In genomic region chr13:38888309-38888708, GRCh38 we compare ENCODE assay signal across 17 cellular contexts.
DNase-seq lines count a peak whose midpoint lies in the region; ATAC-seq and TF ChIP-seq lines count a peak whose summit lies in the region.
"Had no signal": no experiment of that assay in that cellular context is flagged by ENCODE, and none has a peak within 500 bp of the region (broad histone marks: within the 10 kb centered on the region; RNA-seq: fewer than 3 reads in every experiment).

No MANE protein-coding gene starts in this region.

- H3K23ac ChIP-seq in IMR-90 (ENCODE audit: low read depth, low read length) = no peak overlapping the region

- no peak overlapping the region for H3K18ac ChIP-seq in IMR-90 (ENCODE audit: low read depth, low read length)

- dilution Hi-C loops in IMR-90 (cut with HindIII; ENCODE audit: low sequenced_read_pairs, unreplicated experiment) = no loop called here

- no peak overlapping the region for H4K91ac ChIP-seq in IMR-90 (ENCODE audit: insufficient read depth, low read depth, low read length)

- no peaks in the 10 kb centered on the region for H3K79me1 ChIP-seq in IMR-90 (ENCODE audit: low read depth in 1 of 2, low read length in 2 of 2)

- no peak overlapping the region for H2BK120ac ChIP-seq in IMR-90 (ENCODE audit: low read depth, low read length)

- no peaks in the 10 kb centered on the region for H4K20me1 ChIP-seq in IMR-90 (ENCODE audit: insufficient read depth, low read length)

- no peak overlapping the region for H3K14ac ChIP-seq in IMR-90 (replicated peaks; ENCODE audit: low read depth, low read length)

- BruUV-seq in IMR-90 (replicated peaks; lab: Mats Ljungman, UMichigan) = no TSS peak

- no peaks in the 10 kb centered on the region for H3K36me3 ChIP-seq in IMR-90 (ENCODE audit: control insufficient read depth, insufficient read depth, low read length)

- no peak overlapping the region for H2AK9ac ChIP-seq in IMR-90 (replicated peaks; ENCODE audit: low read depth, low read length, poor library complexity)

- no peak for TF ChIP-seq RAD21 in IMR-90 (IDR thresholded peaks at IDR 0.05; ENCODE audit: low read length)

- POLR2A ChIA-PET in IMR-90 (lab: Charles Lee; ENCODE audit: unreplicated experiment) = no interaction called here

- no peaks in the 10 kb centered on the region for H3K9me1 ChIP-seq in IMR-90 (ENCODE audit: insufficient read depth, low read length)

- no peak overlapping the region for H3K56ac ChIP-seq in IMR-90 (ENCODE audit: extremely low read depth, insufficient read depth, low read length)

- H3K4ac ChIP-seq in IMR-90 (ENCODE audit: low read depth, low read length) = no peak overlapping the region

- H3K9me3 ChIP-seq in IMR-90 (ENCODE audit: control insufficient read depth, insufficient read depth, low read length) = no peaks in the 10 kb centered on the region
- H3K9me3 ChIP-seq: body of pancreas had no signal

- H4K8ac ChIP-seq in IMR-90 (ENCODE audit: low read depth in 2 of 2, low read length in 2 of 2) = no peak overlapping the region

- peak overlapping the region; percentile 35 for H3K27ac Mint-ChIP-seq in nephron progenitor cell
- no peak overlapping the region for H3K27ac Mint-ChIP-seq in natural killer cell treated with Interleukin-12 subunit alpha and Interleukin-12 subunit beta and Interleukin-15 and Interleukin-18, amount 100 ng/mL, for 72 hours
- H3K27ac Mint-ChIP-seq: activated T-cell treated with anti-CD3 and anti-CD28 coated beads, Interleukin-2, amount 50 U/mL, for 24 hours; natural killer cell had no signal

- H3K9ac ChIP-seq in IMR-90 (ENCODE audit: low read depth, low read length) = no peak overlapping the region

- TF ChIP-seq CTCF in IMR-90 (conservative IDR thresholded peaks at IDR 0.05; ENCODE audit: low read depth, low read length) (no peak), choroid plexus epithelial cell (conservative IDR thresholded peaks at IDR 0.05; ENCODE audit: low read depth, low read length) (no peak), nephron progenitor cell (IDR thresholded peaks at IDR 0.05) (no peak)

- H2BK5ac ChIP-seq in IMR-90 (ENCODE audit: low read depth, low read length, poor library complexity, severe bottlenecking) = no peak overlapping the region

- H3K4me2 ChIP-seq in IMR-90 (ENCODE audit: low read depth, low read length) = no peak overlapping the region

- H2AK5ac ChIP-seq in IMR-90 (ENCODE audit: low read depth, low read length) = no peak overlapping the region

- peaks cover 5% of the 10 kb centered on the region for H3K27me3 Mint-ChIP-seq in nephron progenitor cell (ENCODE audit: low read depth, poor library complexity)
- H3K27me3 Mint-ChIP-seq in natural killer cell treated with Interleukin-12 subunit alpha and Interleukin-12 subunit beta and Interleukin-15 and Interleukin-18, amount 100 ng/mL, for 72 hours = no peaks in the 10 kb centered on the region

- TF ChIP-seq POLR2A in IMR-90 (IDR thresholded peaks at IDR 0.05; ENCODE audit: low read depth, low read length) = no peak

- H3K4me1 Mint-ChIP-seq in nephron progenitor cell = peaks cover 7% of the 10 kb centered on the region
- no peaks in the 10 kb centered on the region for H3K4me1 Mint-ChIP-seq in natural killer cell treated with Interleukin-12 subunit alpha and Interleukin-12 subunit beta and Interleukin-15 and Interleukin-18, amount 100 ng/mL, for 72 hours (ENCODE audit: low read depth in 2 of 2)
- H3K4me1 Mint-ChIP-seq: CD14-positive monocyte, natural killer cell had no signal

- H3K27me3 ChIP-seq in IMR-90 (ENCODE audit: control insufficient read depth, insufficient read depth, low read length) = no peaks in the 10 kb centered on the region
- H3K27me3 ChIP-seq: body of pancreas had no signal

- DNase-seq in GM04504 (ENCODE audit: low read depth) (peak; percentile 10), IMR-90 (peak; percentile 31), choroid plexus epithelial cell (ENCODE audit: low read depth) (peak; percentile 52), nephron progenitor cell (no peak), DMS114 treated with DMSO at 0.1 percent for 48 hours (lab: John Stamatoyannopoulos, UW; ENCODE audit: unreplicated experiment) (no peak)
- DNase-seq in natural killer cell treated with Interleukin-12 subunit alpha and Interleukin-12 subunit beta and Interleukin-15 and Interleukin-18, amount 100 ng/mL, for 72 hours (ENCODE audit: low spot score) = no peak
- DNase-seq: activated T-cell treated with anti-CD3 and anti-CD28 coated beads, Interleukin-2, amount 50 U/mL, for 24 hours; body of pancreas; effector CD8-positive, alpha-beta T cell; glutamatergic neuron; natural killer cell; NCI-H2227 treated with DMSO at 0.1 percent for 48 hours; right cardiac atrium; SW 1271 had no signal

- H3K27ac ChIP-seq in IMR-90 (ENCODE audit: insufficient read depth, low read length) = no peak overlapping the region
- H3K27ac ChIP-seq: body of pancreas had no signal

- H2BK15ac ChIP-seq in IMR-90 (ENCODE audit: low read depth, low read length) = no peak overlapping the region

- no peak overlapping the region for H3K4me3 Mint-ChIP-seq in nephron progenitor cell
- H3K4me3 Mint-ChIP-seq in natural killer cell treated with Interleukin-12 subunit alpha and Interleukin-12 subunit beta and Interleukin-15 and Interleukin-18, amount 100 ng/mL, for 72 hours = no peak overlapping the region
- H3K4me3 Mint-ChIP-seq: activated T-cell treated with anti-CD3 and anti-CD28 coated beads, Interleukin-2, amount 50 U/mL, for 24 hours; CD14-positive monocyte; natural killer cell had no signal

- in situ Hi-C loops in IMR-90 (cut with MboI; ENCODE audit: low sequenced_read_pairs) = no loop called here

- H2BK20ac ChIP-seq in IMR-90 (ENCODE audit: low read depth, low read length) = no peak overlapping the region

- H2AFZ ChIP-seq in IMR-90 (replicated peaks; ENCODE audit: low read length, poor library complexity) = no peak overlapping the region

- H3K4me1 ChIP-seq in IMR-90 (ENCODE audit: control insufficient read depth, insufficient read depth, low read length) = no peaks in the 10 kb centered on the region
- H3K4me1 ChIP-seq: body of pancreas had no signal

- WGBS in IMR-90 (ENCODE audit: extremely low coverage in 2 of 2, insufficient read length in 1 of 2), 2 experiments = 17% methylated on average over 2 of the region's 4 CpGs; no CpG with 5 or more reads in 1 of the 2 experiments

- H3K36me3 Mint-ChIP-seq in nephron progenitor cell (ENCODE audit: low read depth) = no peaks in the 10 kb centered on the region
- no peaks in the 10 kb centered on the region for H3K36me3 Mint-ChIP-seq in natural killer cell treated with Interleukin-12 subunit alpha and Interleukin-12 subunit beta and Interleukin-15 and Interleukin-18, amount 100 ng/mL, for 72 hours
- H3K36me3 Mint-ChIP-seq: CD14-positive monocyte, natural killer cell had no signal

- no peak overlapping the region for H3K4me3 ChIP-seq in IMR-90 (ENCODE audit: insufficient read depth, low read depth, low read length)
- no peak overlapping the region for H3K4me3 ChIP-seq in choroid plexus epithelial cell (ENCODE audit: low read depth, low read length)
- H3K4me3 ChIP-seq: body of pancreas had no signal

- intact Hi-C loops in IMR-90 (cut with micrococcal nuclease) = no loop called here

- no peak for ATAC-seq in IMR-90 (ENCODE audit: low read depth)
- no peak for ATAC-seq in GM18519 (IDR thresholded peaks at IDR 0.05; ENCODE audit: low FRiP score, unreplicated experiment)
- no peak for ATAC-seq in natural killer cell treated with Interleukin-12 subunit alpha and Interleukin-12 subunit beta and Interleukin-15 and Interleukin-18, amount 100 ng/mL, for 72 hours
- ATAC-seq: body of pancreas, left lobe of liver, natural killer cell, right cardiac atrium had no signal

- H3K9me3 Mint-ChIP-seq in nephron progenitor cell = peaks cover 23% of the 10 kb centered on the region
- no peaks in the 10 kb centered on the region for H3K9me3 Mint-ChIP-seq in natural killer cell treated with Interleukin-12 subunit alpha and Interleukin-12 subunit beta and Interleukin-15 and Interleukin-18, amount 100 ng/mL, for 72 hours
- H3K9me3 Mint-ChIP-seq: activated T-cell treated with anti-CD3 and anti-CD28 coated beads, Interleukin-2, amount 50 U/mL, for 24 hours had no signal

- CTCF ChIA-PET in IMR-90 (lab: Yijun Ruan, JAX) = interaction anchor here (0.6 kb wide), 1 partner anchor 15 kb away, joined by 3 read pairs; no protein-coding TSS in a partner anchor

- no peak overlapping the region for H4K5ac ChIP-seq in IMR-90 (ENCODE audit: low read depth, low read length)

TF ChIP-seq in IMR-90, 13 proteins besides CTCF, POLR2A, EP300 and RAD21 (continues in another document):
- TF ChIP-seq CHD1 (IDR thresholded peaks at IDR 0.05; ENCODE audit: low read depth, low read length) (no peak), FOS (IDR thresholded peaks at IDR 0.05; ENCODE audit: low read depth, low read length) (no peak), RFX5 (IDR thresholded peaks at IDR 0.05; ENCODE audit: low read depth, low read length) (no peak), MAZ (IDR thresholded peaks at IDR 0.05; ENCODE audit: borderline replicate concordance, low read depth, low read length) (no peak), BHLHE40 (IDR thresholded peaks at IDR 0.05; ENCODE audit: low read depth, low read length) (no peak), USF2 (IDR thresholded peaks at IDR 0.05; ENCODE audit: low read depth, low read length) (no peak), SMC3 (IDR thresholded peaks at IDR 0.05; ENCODE audit: low read depth, low read length) (no peak), ELK1 (IDR thresholded peaks at IDR 0.05; ENCODE audit: borderline replicate concordance, low read depth, low read length) (no peak), MAFK (IDR thresholded peaks at IDR 0.05; ENCODE audit: low read depth, low read length) (no peak), MXI1 (IDR thresholded peaks at IDR 0.05; ENCODE audit: borderline replicate concordance, low read depth, low read length) (no peak), NFE2L2 (IDR thresholded peaks at IDR 0.05; ENCODE audit: low read depth, low read length) (no peak), RCOR1 (IDR thresholded peaks at IDR 0.05; ENCODE audit: insufficient replicate concordance, low read length) (no peak)

Comparison
In these comparisons a context has a peak if more than half of its experiments do, and no peak if none do; other contexts are left out.
1. DNase-seq: peak in GM04504 (single experiment), IMR-90 (single experiment) and choroid plexus epithelial cell (single experiment); none in nephron progenitor cell (single experiment), DMS114 treated with DMSO at 0.1 percent for 48 hours (single experiment) and natural killer cell treated with Interleukin-12 subunit alpha and Interleukin-12 subunit beta and Interleukin-15 and Interleukin-18, amount 100 ng/mL, for 72 hours (single experiment).